1 cellular context compared by ENCODE assay signal in the genomic region with DNA sequence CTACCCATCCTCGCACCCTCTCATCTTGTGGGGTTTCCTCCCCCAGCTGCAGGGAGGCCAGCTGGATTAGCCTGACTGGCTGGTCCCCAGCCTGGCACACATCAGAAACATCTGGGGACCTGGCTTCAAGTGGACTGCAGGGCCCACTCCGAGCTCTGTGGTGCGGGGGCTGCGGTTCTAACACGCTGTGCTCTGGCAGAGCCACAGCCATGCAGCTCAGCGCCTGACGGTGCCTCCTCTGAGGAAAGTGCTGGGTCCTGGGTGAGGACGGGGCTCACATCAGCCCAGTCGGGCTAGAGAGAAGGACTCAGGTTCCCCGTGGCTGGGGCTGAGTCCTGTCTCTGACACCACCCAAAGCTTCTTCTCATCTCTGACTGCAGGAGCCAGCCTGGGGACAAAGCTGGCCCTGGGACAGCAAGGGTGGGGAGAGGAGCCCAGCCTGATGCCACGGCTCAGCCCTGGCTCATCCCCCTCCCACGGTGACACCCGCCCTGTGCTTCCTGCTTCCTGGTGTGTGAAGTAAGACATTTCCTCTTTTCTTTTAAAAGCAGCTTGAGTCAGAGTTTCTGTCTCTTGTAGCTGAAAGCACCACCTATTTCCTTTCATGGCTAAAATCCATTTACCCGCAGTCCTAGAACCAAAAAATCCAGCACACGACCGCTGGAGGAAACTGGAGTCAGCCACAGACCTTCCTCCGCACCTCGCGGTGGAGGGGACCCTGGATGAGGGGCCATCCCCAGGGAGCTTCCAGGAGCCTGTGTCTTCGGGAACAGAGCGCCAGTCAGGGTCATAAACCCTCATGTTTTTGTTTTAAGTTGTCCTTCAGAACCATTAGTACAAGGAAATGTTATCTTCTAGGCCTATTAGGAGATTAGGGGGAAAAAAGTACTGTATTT.
TF ChIP-seq lines count a peak whose summit lies in the region.

No MANE protein-coding gene starts in this region.

TF ChIP-seq in endothelial cell of umbilical vein, 7 proteins besides CTCF, POLR2A, EP300 and RAD21 (continued from another document):
- TF ChIP-seq FOS (IDR thresholded peaks at IDR 0.05; ENCODE audit: borderline replicate concordance, insufficient read depth, low read length) (peak; percentile 45), JUN (IDR thresholded peaks at IDR 0.05; ENCODE audit: borderline replicate concordance, insufficient read depth, insufficient read length, low read depth) (peak; percentile 62)
TF ChIP-seq in endothelial cell of umbilical vein: peak in this region for 3.
